In the genomic region with DNA sequence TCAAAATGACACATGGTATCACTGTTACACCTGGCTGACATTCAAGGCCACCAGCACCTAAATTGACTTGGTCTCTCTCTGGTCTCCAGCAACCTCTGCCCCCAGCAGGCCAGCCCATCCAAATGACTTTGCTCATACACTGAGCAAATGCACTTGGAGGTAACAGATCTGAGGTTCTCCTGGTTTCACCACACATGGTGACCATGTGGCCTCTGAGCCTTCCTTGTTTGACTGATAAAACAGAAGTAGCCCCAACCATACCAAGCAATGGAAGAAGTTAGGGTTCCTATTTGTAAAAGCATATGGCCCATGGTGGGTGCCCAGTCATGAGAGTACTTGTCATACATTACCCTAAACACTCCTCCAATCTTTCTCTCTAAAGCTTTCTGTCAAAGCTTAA, we compare ENCODE assay signal across 31 cellular contexts.
DNase-seq lines count a peak whose midpoint lies in the region; ATAC-seq, FAIRE-seq and TF ChIP-seq lines count a peak whose summit lies in the region.
"Had no signal": no experiment of that assay in that cellular context is flagged by ENCODE, and none has a peak within 500 bp of the region (broad histone marks: within the 10 kb centered on the region; RNA-seq: fewer than 3 reads in every experiment).

No MANE protein-coding gene starts in this region.

- no peak for FAIRE-seq in HepG2 (lab: Jason Lieb, UNC)
- FAIRE-seq: A204.1, A549, D721Med had no signal

- TF ChIP-seq EP300 in HepG2 (IDR thresholded peaks at IDR 0.05; ENCODE audit: low read depth in 2 of 2, low read length in 2 of 2) (no peak), HepG2 (CRISPR knock-in tag; IDR thresholded peaks at IDR 0.05; ENCODE audit: borderline replicate concordance) (no peak), esophagus muscularis mucosa (IDR thresholded peaks at IDR 0.05) (no peak)

- H3K4me1 ChIP-seq in HepG2 (ENCODE audit: insufficient read depth, low read length) = no peaks in the 10 kb centered on the region
- no peaks in the 10 kb centered on the region for H3K4me1 ChIP-seq in right lobe of liver
- peaks cover 0 to 4% (median 0%) of the 10 kb centered on the region in 4 donors for H3K4me1 ChIP-seq in esophagus muscularis mucosa
- H3K4me1 ChIP-seq: BE2C; BLaER1; BLaER1 treated with 17β-estradiol and CSF1 and Interleukin-3, amounts not matched to agents 10 nM and 100 nM; Caco-2 had no signal

- no peaks in the 10 kb centered on the region for H3K79me2 ChIP-seq in HepG2 (ENCODE audit: insufficient read depth, low read length)

- no peak overlapping the region for H3K4me2 ChIP-seq in HepG2 (ENCODE audit: low read depth, low read length)
- H3K4me2 ChIP-seq: A549; BLaER1; BLaER1 treated with 17β-estradiol and CSF1 and Interleukin-3, amounts not matched to agents 10 nM and 100 nM had no signal

- POLR2A ChIA-PET in HepG2 (lab: Yijun Ruan, JAX) = no interaction called here

- CTCF ChIA-PET in HepG2 (lab: Yijun Ruan, JAX; ENCODE audit: low intra/inter-chr PET ratio, low total read pairs) = interaction anchor here (1.3 kb wide), 1 partner anchor 276 kb away, joined by 3 read pairs; no protein-coding TSS in a partner anchor

- ATAC-seq in HepG2 (no peak), right lobe of liver (no peak)
- ATAC-seq: A549; CD8-positive, alpha-beta T cell had no signal

- no TSS peak for BruUV-seq in HepG2 (replicated peaks; lab: Mats Ljungman, UMichigan)

- 0 out of 2 replicates have a peak, but pooled peaks cover 4% of the 10 kb centered on the region for H4K20me1 ChIP-seq in HepG2 (ENCODE audit: insufficient read depth, low read length)
- H4K20me1 ChIP-seq: BLaER1; BLaER1 treated with 17β-estradiol and CSF1 and Interleukin-3, amounts not matched to agents 10 nM and 100 nM had no signal

- H3K9ac ChIP-seq in HepG2 (ENCODE audit: insufficient read depth, low read depth, low read length) = no peak overlapping the region
- H3K9ac ChIP-seq: BLaER1; BLaER1 treated with 17β-estradiol and CSF1 and Interleukin-3, amounts not matched to agents 10 nM and 100 nM had no signal

- no peak for TF ChIP-seq CTCF in HepG2 (CRISPR knock-in tag; IDR thresholded peaks at IDR 0.05)
- TF ChIP-seq CTCF in right lobe of liver (IDR thresholded peaks at IDR 0.05) = no peak
- no peak for TF ChIP-seq CTCF in esophagus muscularis mucosa (IDR thresholded peaks at IDR 0.05)

- in situ Hi-C loops in HepG2 (cut with HindIII; ENCODE audit: extremely low pct_ligation_motif_present, low pct_unique_long_range_greater_than_20kb) = loop anchor here (10.0 kb wide), 1 partner anchor 328 kb away; the partner anchor contains the start of gene ERCC4

- peaks cover 24 to 62% of the 10 kb centered on the region in 2 experiments for H3K36me3 ChIP-seq in HepG2 (replicated peaks in 1 of 2; ENCODE audit: control insufficient read depth in 1 of 2, insufficient read depth in 2 of 2, low read length in 2 of 2)
- peaks cover 0 to 59% (median 5%) of the 10 kb centered on the region in 4 donors for H3K36me3 ChIP-seq in right lobe of liver
- H3K36me3 ChIP-seq in esophagus muscularis mucosa = peaks cover 43 to 91% (median 87%) of the 10 kb centered on the region in 4 donors

- H3K27me3 ChIP-seq in HepG2 (ENCODE audit: control insufficient read depth in 1 of 2, insufficient read depth in 2 of 2, low read length in 2 of 2) = no peaks in the 10 kb centered on the region
- H3K27me3 ChIP-seq in right lobe of liver = no peaks in the 10 kb centered on the region
- no peaks in the 10 kb centered on the region for H3K27me3 ChIP-seq in esophagus muscularis mucosa
- H3K27me3 ChIP-seq: BE2C; BLaER1; BLaER1 treated with 17β-estradiol and CSF1 and Interleukin-3, amounts not matched to agents 10 nM and 100 nM had no signal

- H3K9me3 ChIP-seq in HepG2 (ENCODE audit: low read length) (no peaks in the 10 kb centered on the region), right lobe of liver (no peaks in the 10 kb centered on the region), esophagus muscularis mucosa (no peaks in the 10 kb centered on the region)
- H3K9me3 ChIP-seq: A549; BE2C; BLaER1; BLaER1 treated with 17β-estradiol and CSF1 and Interleukin-3, amounts not matched to agents 10 nM and 100 nM; Caco-2 had no signal

- H3K27ac ChIP-seq in HepG2 (ENCODE audit: extremely low read length, insufficient read depth, low read length) = no peak overlapping the region
- no peak overlapping the region for H3K27ac ChIP-seq in right lobe of liver
- no peak overlapping the region for H3K27ac ChIP-seq in esophagus muscularis mucosa (replicated peaks in 1 of 4)
- H3K27ac ChIP-seq: 22Rv1; A549; BLaER1; BLaER1 treated with 17β-estradiol and CSF1 and Interleukin-3, amounts not matched to agents 10 nM and 100 nM; C4-2B had no signal

- no peak for TF ChIP-seq RAD21 in HepG2 (CRISPR knock-in tag; IDR thresholded peaks at IDR 0.05)

- intact Hi-C loops in HepG2 (cut with micrococcal nuclease; ENCODE audit: unreplicated experiment) (no loop called here), right lobe of liver (cut with DNase I) (no loop called here), esophagus muscularis mucosa (cut with DNase I) (no loop called here)

- H3K4me3 ChIP-seq in HepG2 (replicated peaks in 1 of 3; ENCODE audit: insufficient read depth in 1 of 3, low read depth in 2 of 3, low read length in 3 of 3) (no peak overlapping the region), right lobe of liver (no peak overlapping the region), esophagus muscularis mucosa (no peak overlapping the region)
- H3K4me3 ChIP-seq: A549; BLaER1; BLaER1 treated with 17β-estradiol and CSF1 and Interleukin-3, amounts not matched to agents 10 nM and 100 nM had no signal

- TF ChIP-seq POLR2A in HepG2 (IDR thresholded peaks at IDR 0.05; ENCODE audit: insufficient read depth in 1 of 2, low read depth in 2 of 2, low read length in 2 of 2) (no peak), right lobe of liver (IDR thresholded peaks at IDR 0.05) (no peak), esophagus muscularis mucosa (IDR thresholded peaks at IDR 0.05; ENCODE audit: low read depth) (no peak)

- no peak for DNase-seq in HepG2 (ENCODE audit: low spot score)
- DNase-seq in right lobe of liver = no peak
- peak; percentile 78 for DNase-seq in esophagus muscularis mucosa (ENCODE audit: extremely low spot score)
- DNase-seq in NCI-H1092 (lab: John Stamatoyannopoulos, UW) = no peak
- DNase-seq: 8988T; ACHN; AML-193; BE2C; C1 segment of cervical spinal cord; Caco-2; Calu3; CD4-positive, alpha-beta memory T cell; CD4-positive, alpha-beta T cell; CD4-positive, CD25-positive, alpha-beta regulatory T cell; CD8-positive, alpha-beta memory T cell; CD8-positive, alpha-beta T cell; COR-L47; DMS 273 treated with DMSO at 0.1 percent for 48 hours; DMS153; DMS53; DMS79; DMS79 treated with DMSO at 0.1 percent for 48 hours; DND-41; EL had no signal

- no peak overlapping the region for H2AFZ ChIP-seq in HepG2 (ENCODE audit: low read length)

TF ChIP-seq in HepG2, 621 proteins besides CTCF, POLR2A, EP300 and RAD21:
- TF ChIP-seq, protein P1, sequence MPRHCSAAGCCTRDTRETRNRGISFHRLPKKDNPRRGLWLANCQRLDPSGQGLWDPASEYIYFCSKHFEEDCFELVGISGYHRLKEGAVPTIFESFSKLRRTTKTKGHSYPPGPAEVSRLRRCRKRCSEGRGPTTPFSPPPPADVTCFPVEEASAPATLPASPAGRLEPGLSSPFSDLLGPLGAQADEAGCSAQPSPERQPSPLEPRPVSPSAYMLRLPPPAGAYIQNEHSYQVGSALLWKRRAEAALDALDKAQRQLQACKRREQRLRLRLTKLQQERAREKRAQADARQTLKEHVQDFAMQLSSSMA (CRISPR knock-in tag; IDR thresholded peaks at IDR 0.05) = no peak
- TF ChIP-seq, protein P2, sequence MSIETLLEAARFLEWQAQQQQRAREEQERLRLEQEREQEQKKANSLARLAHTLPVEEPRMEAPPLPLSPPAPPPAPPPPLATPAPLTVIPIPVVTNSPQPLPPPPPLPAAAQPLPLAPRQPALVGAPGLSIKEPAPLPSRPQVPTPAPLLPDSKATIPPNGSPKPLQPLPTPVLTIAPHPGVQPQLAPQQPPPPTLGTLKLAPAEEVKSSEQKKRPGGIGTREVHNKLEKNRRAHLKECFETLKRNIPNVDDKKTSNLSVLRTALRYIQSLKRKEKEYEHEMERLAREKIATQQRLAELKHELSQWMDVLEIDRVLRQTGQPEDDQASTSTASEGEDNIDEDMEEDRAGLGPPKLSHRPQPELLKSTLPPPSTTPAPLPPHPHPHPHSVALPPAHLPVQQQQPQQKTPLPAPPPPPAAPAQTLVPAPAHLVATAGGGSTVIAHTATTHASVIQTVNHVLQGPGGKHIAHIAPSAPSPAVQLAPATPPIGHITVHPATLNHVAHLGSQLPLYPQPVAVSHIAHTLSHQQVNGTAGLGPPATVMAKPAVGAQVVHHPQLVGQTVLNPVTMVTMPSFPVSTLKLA (IDR thresholded peaks at IDR 0.05) = peak; percentile 66
TF ChIP-seq in HepG2: peak in this region for 1.
